ENCODE assay signal across 8 cellular contexts in genomic region chr15:63970723-63971426, GRCh38.
DNase-seq lines count a peak whose midpoint lies in the region; ATAC-seq and TF ChIP-seq lines count a peak whose summit lies in the region.

No MANE protein-coding gene starts in this region.

- intact Hi-C loops in left ventricle myocardium inferior (cut with micrococcal nuclease) (no loop called here), Right ventricle myocardium inferior (cut with DNase I) (no loop called here)

- H3K9me3 ChIP-seq in left ventricle myocardium inferior (replicated peaks), result no peaks in the 10 kb centered on the region

- no peak for TF ChIP-seq CTCF in left ventricle myocardium inferior (IDR thresholded peaks at IDR 0.05; ENCODE audit: borderline replicate concordance)

- no peaks in the 10 kb centered on the region for H3K36me3 Mint-ChIP-seq in activated T-cell treated with anti-CD3 and anti-CD28 coated beads, Interleukin-2, amount 50 U/mL, for 72 hours (ENCODE audit: insufficient read depth in 2 of 2)

- DNase-seq in left ventricle myocardium inferior (no peak), Right ventricle myocardium inferior (ENCODE audit: missing footprints) (no peak), SW480 (ENCODE audit: low spot score) (no peak), A172 (ENCODE audit: low spot score) (no peak), NCI-H128 (lab: John Stamatoyannopoulos, UW; ENCODE audit: unreplicated experiment) (no peak)
- peak; percentile 24 to 34 for DNase-seq in activated T-cell treated with anti-CD3 and anti-CD28 coated beads, Interleukin-2, amount 50 U/mL, for 72 hours
- DNase-seq in stimulated activated CD4-positive, alpha-beta T cell treated with anti-CD3 and anti-CD28 coated beads, Interleukin-4, amount 100 ng/mL, for 24 hours, result peak; percentile 15

- peak overlapping the region; percentile 64 for H3K27ac Mint-ChIP-seq in activated T-cell treated with anti-CD3 and anti-CD28 coated beads, Interleukin-2, amount 50 U/mL, for 72 hours

- H3K4me1 Mint-ChIP-seq in activated T-cell treated with anti-CD3 and anti-CD28 coated beads, Interleukin-2, amount 50 U/mL, for 72 hours (ENCODE audit: low read depth), result peaks cover 43% of the 10 kb centered on the region

- H3K36me3 ChIP-seq in left ventricle myocardium inferior, result peaks cover 4% of the 10 kb centered on the region

- no peaks in the 10 kb centered on the region for H3K27me3 Mint-ChIP-seq in activated T-cell treated with anti-CD3 and anti-CD28 coated beads, Interleukin-2, amount 50 U/mL, for 72 hours (ENCODE audit: low read depth)

- peak overlapping the region; percentile 73 to 79 for H3K4me3 Mint-ChIP-seq in activated T-cell treated with anti-CD3 and anti-CD28 coated beads, Interleukin-2, amount 50 U/mL, for 72 hours

- H3K4me1 ChIP-seq in left ventricle myocardium inferior, result peaks cover 89% of the 10 kb centered on the region

- ATAC-seq in Right ventricle myocardium inferior (no peak), HG03025 (IDR thresholded peaks at IDR 0.05; ENCODE audit: low FRiP score, unreplicated experiment) (peak; percentile 91)
- ATAC-seq in activated T-cell treated with anti-CD3 and anti-CD28 coated beads, Interleukin-2, amount 50 U/mL, for 72 hours (replicated peaks in 1 of 2), result peak; percentile 89 to 93

- peak overlapping the region; percentile 87 for H3K27ac ChIP-seq in left ventricle myocardium inferior (replicated peaks)

- H3K27me3 ChIP-seq in left ventricle myocardium inferior (ENCODE audit: low read depth), result no peaks in the 10 kb centered on the region

- no peak overlapping the region for H3K4me3 ChIP-seq in left ventricle myocardium inferior

- H3K9me3 Mint-ChIP-seq in activated T-cell treated with anti-CD3 and anti-CD28 coated beads, Interleukin-2, amount 50 U/mL, for 72 hours, result no peaks in the 10 kb centered on the region

Comparison
In these comparisons a context has a peak if more than half of its experiments do, and no peak if none do; other contexts are left out.
1. DNase-seq: peak in activated T-cell treated with anti-CD3 and anti-CD28 coated beads, Interleukin-2, amount 50 U/mL, for 72 hours (2 of 2) and stimulated activated CD4-positive, alpha-beta T cell treated with anti-CD3 and anti-CD28 coated beads, Interleukin-4, amount 100 ng/mL, for 24 hours (single experiment); none in left ventricle myocardium inferior (single experiment), Right ventricle myocardium inferior (single experiment), SW480 (single experiment), A172 (single experiment) and NCI-H128 (single experiment).